11 cellular contexts compared by ENCODE assay signal in genomic region chr2:219457784-219458369, GRCh38. TPM values are rescaled to one million over a fixed set of nuclear protein-coding genes. Genes with fewer than 3 reads are reported as not detected.
DNase-seq lines count a peak whose midpoint lies in the region; ATAC-seq and TF ChIP-seq lines count a peak whose summit lies in the region.
"Had no signal": no experiment of that assay in that cellular context is flagged by ENCODE, and none has a peak within 500 bp of the region (broad histone marks: within the 10 kb centered on the region; RNA-seq: fewer than 3 reads in every experiment).

No MANE protein-coding gene starts in this region.

- H2AFZ ChIP-seq in OCI-LY3 (ENCODE audit: low read depth, low read length): no peak overlapping the region

- H3K27ac ChIP-seq in OCI-LY3 (ENCODE audit: low read length) (no peak overlapping the region), right atrium auricular region (peak overlapping the region; percentile 85 to 96)

- no peaks in the 10 kb centered on the region for H4K20me1 ChIP-seq in OCI-LY3 (ENCODE audit: insufficient read depth, low read length)

- no peaks in the 10 kb centered on the region for H3K36me3 ChIP-seq in OCI-LY3 (replicated peaks; ENCODE audit: low read depth, low read length)
- peaks cover 10% of the 10 kb centered on the region for H3K36me3 ChIP-seq in right atrium auricular region
- peaks cover 15% of the 10 kb centered on the region for H3K36me3 ChIP-seq in MG63

- no peaks in the 10 kb centered on the region for H3K79me2 ChIP-seq in OCI-LY3 (ENCODE audit: low read length)

- H3K4me3 ChIP-seq in OCI-LY3 (ENCODE audit: low read length) (0 out of 2 replicates have a peak overlapping the region, but pooled peaks have one; percentile 16), right atrium auricular region (no peak overlapping the region), MG63 (no peak overlapping the region)

- no peaks in the 10 kb centered on the region for H3K9me3 ChIP-seq in OCI-LY3 (ENCODE audit: insufficient read depth, low read length)
- no peaks in the 10 kb centered on the region for H3K9me3 ChIP-seq in right atrium auricular region
- H3K9me3 ChIP-seq in MG63: no peaks in the 10 kb centered on the region

- ATAC-seq in HG03469 (IDR thresholded peaks at IDR 0.05; ENCODE audit: unreplicated experiment): no peak

- H3K4me1 ChIP-seq in OCI-LY3 (ENCODE audit: low read length): peaks cover 7% of the 10 kb centered on the region
- H3K4me1 ChIP-seq in right atrium auricular region: peaks cover 0 to 60% of the 10 kb centered on the region in 2 donors

- peak overlapping the region; percentile 20; the same call in 1 of the 2 replicates for H3K4me2 ChIP-seq in OCI-LY3 (ENCODE audit: low read length)

- H3K27me3 ChIP-seq in OCI-LY3 (ENCODE audit: low read depth, low read length) (no peaks in the 10 kb centered on the region), right atrium auricular region (no peaks in the 10 kb centered on the region), MG63 (no peaks in the 10 kb centered on the region)

- peak; percentile 24 for DNase-seq in stimulated activated CD4-positive, alpha-beta T cell treated with anti-CD3 and anti-CD28 coated beads, Interleukin-1b, Interleukin-23, amount 100 ng/mL, for 48 hours
- DNase-seq in stimulated activated CD4-positive, alpha-beta T cell treated with anti-CD3 and anti-CD28 coated beads, Interleukin-12 subunit alpha, Interleukin-12 subunit beta, amount 100 ng/mL, for 4 hours: no peak
- DNase-seq in right atrium auricular region (ENCODE audit: low spot score) (no peak), NCI-H1436 treated with DMSO at 0.1 percent for 48 hours (lab: John Stamatoyannopoulos, UW) (no peak), D341Med (ENCODE audit: low spot score) (no peak), MG63 (no peak)
- DNase-seq: dermis blood vessel endothelial cell, midbrain, T-helper 9 cell had no signal

- peak; percentile 34 for TF ChIP-seq CTCF in OCI-LY3 (IDR thresholded peaks at IDR 0.05; ENCODE audit: low read depth, low read length)
- TF ChIP-seq CTCF in right atrium auricular region (IDR thresholded peaks at IDR 0.05): no peak

- no peak overlapping the region for H3K9ac ChIP-seq in OCI-LY3 (ENCODE audit: low read length)

RNA-seq across cellular contexts. Expression of gene SPEG, which starts 23.2 kb away (rescaled TPM):
- 10 to 100 TPM; 82.2 to 90.8 TPM for total RNA-seq in right atrium auricular region
- total RNA-seq in MG63 (2014; rRNA removed; shearing (Covaris generic); ENCODE audit: low replicate concordance): 11.6 and 12.6 TPM in 2 replicates

RNA-seq across cellular contexts. Expression of gene DES, which starts 39.7 kb away (rescaled TPM):
- over 10,000 TPM; 12,280 to 13,654 TPM for total RNA-seq in right atrium auricular region
- total RNA-seq in MG63 (2014; rRNA removed; shearing (Covaris generic); ENCODE audit: low replicate concordance): 3.8 and 22.6 TPM in 2 replicates
- total RNA-seq: dermis blood vessel endothelial cell had no signal

RNA-seq across cellular contexts. Expression of gene GMPPA, which starts 40.8 kb away (rescaled TPM):
- total RNA-seq in right atrium auricular region: 10 to 100 TPM; 21.6 to 23.3 TPM
- 61.4 and 89.6 TPM in 2 replicates for total RNA-seq in MG63 (2014; rRNA removed; shearing (Covaris generic); ENCODE audit: low replicate concordance)

RNA-seq across cellular contexts. Expression of gene ASIC4, which starts 56.4 kb away (rescaled TPM):
- total RNA-seq in right atrium auricular region: not detected
- not detected in 2 replicates for total RNA-seq in MG63 (2014; rRNA removed; shearing (Covaris generic); ENCODE audit: low replicate concordance)
- total RNA-seq: dermis blood vessel endothelial cell had no signal

Comparison
In these comparisons a context has a peak if more than half of its experiments do, and no peak if none do; other contexts are left out.
1. RNA of gene DES, which starts 39.7 kb away (total RNA-seq): 12,280 to 13,654 TPM in right atrium auricular region; 3.8 to 22.6 TPM in MG63; every median in the first group is over 100 times any median in the second.